Comparison of ENCODE assay signal across 19 cellular contexts in genomic region chr12:34406996-34407300, GRCh38.
DNase-seq lines count a peak whose midpoint lies in the region; ATAC-seq lines count a peak whose summit lies in the region.
"Had no signal": no experiment of that assay in that cellular context is flagged by ENCODE, and none has a peak within 500 bp of the region (broad histone marks: within the 10 kb centered on the region; RNA-seq: fewer than 3 reads in every experiment).

No MANE protein-coding gene starts in this region.

- H3K4me1 Mint-ChIP-seq in activated CD4-positive, alpha-beta T cell treated with anti-CD3 and anti-CD28 coated beads, Interleukin-2, amount 10 ng/mL, durations not matched to agents 24 days and 14 days: no peaks in the 10 kb centered on the region
- no peaks in the 10 kb centered on the region for H3K4me1 Mint-ChIP-seq in natural killer cell treated with Interleukin-12 subunit alpha and Interleukin-12 subunit beta and Interleukin-15 and Interleukin-18, amount 100 ng/mL, for 72 hours (ENCODE audit: low read depth in 2 of 2)

- H3K9me3 Mint-ChIP-seq in activated CD4-positive, alpha-beta T cell treated with anti-CD3 and anti-CD28 coated beads, Interleukin-2, amount 10 ng/mL, durations not matched to agents 24 days and 14 days: peaks cover 10% of the 10 kb centered on the region
- peaks cover 22% of the 10 kb centered on the region for H3K9me3 Mint-ChIP-seq in natural killer cell treated with Interleukin-12 subunit alpha and Interleukin-12 subunit beta and Interleukin-15 and Interleukin-18, amount 100 ng/mL, for 72 hours

- H3K36me3 Mint-ChIP-seq in activated CD4-positive, alpha-beta T cell treated with anti-CD3 and anti-CD28 coated beads, Interleukin-2, amount 10 ng/mL, durations not matched to agents 24 days and 14 days (ENCODE audit: low read depth): no peaks in the 10 kb centered on the region
- H3K36me3 Mint-ChIP-seq in natural killer cell treated with Interleukin-12 subunit alpha and Interleukin-12 subunit beta and Interleukin-15 and Interleukin-18, amount 100 ng/mL, for 72 hours: peaks cover 30% of the 10 kb centered on the region

- peak; percentile 5 for DNase-seq in activated CD4-positive, alpha-beta T cell treated with anti-CD3 and anti-CD28 coated beads for 1 hour
- DNase-seq in activated CD4-positive, alpha-beta T cell treated with anti-CD3 and anti-CD28 coated beads, Interleukin-2, amount 10 ng/mL, durations not matched to agents 24 days and 14 days: no peak
- DNase-seq in Ammon's horn (ENCODE audit: low spot score) (peak; percentile 0), ecto neural progenitor cell (ENCODE audit: low spot score) (peak; percentile 21), superior temporal gyrus (ENCODE audit: extremely low spot score) (no peak), DMS79 (lab: John Stamatoyannopoulos, UW) (no peak)
- peak; percentile 39 for DNase-seq in natural killer cell treated with Interleukin-12 subunit alpha and Interleukin-12 subunit beta and Interleukin-15 and Interleukin-18, amount 100 ng/mL, for 72 hours (ENCODE audit: low spot score)
- DNase-seq: DMS153; effector memory CD8-positive, alpha-beta T cell; kidney glomerular epithelial cell; MV-4-11; NCI-H1930; NK-92 treated with Interleukin-12 subunit alpha and Interleukin-12 subunit beta, amount 100 ng/mL, for 24 hours; nucleus accumbens; stimulated activated CD8-positive, alpha-beta memory T cell treated with anti-CD3 and anti-CD28 coated beads, Interleukin-4, amount 100 ng/mL, for 48 hours; substantia nigra had no signal

- H3K27me3 Mint-ChIP-seq in activated CD4-positive, alpha-beta T cell treated with anti-CD3 and anti-CD28 coated beads, Interleukin-2, amount 10 ng/mL, durations not matched to agents 24 days and 14 days: no peaks in the 10 kb centered on the region
- no peaks in the 10 kb centered on the region for H3K27me3 Mint-ChIP-seq in natural killer cell treated with Interleukin-12 subunit alpha and Interleukin-12 subunit beta and Interleukin-15 and Interleukin-18, amount 100 ng/mL, for 72 hours
- H3K27me3 Mint-ChIP-seq: effector memory CD8-positive, alpha-beta T cell had no signal

- H3K27ac Mint-ChIP-seq in activated CD4-positive, alpha-beta T cell treated with anti-CD3 and anti-CD28 coated beads, Interleukin-2, amount 10 ng/mL, durations not matched to agents 24 days and 14 days: no peak overlapping the region
- no peak overlapping the region for H3K27ac Mint-ChIP-seq in natural killer cell treated with Interleukin-12 subunit alpha and Interleukin-12 subunit beta and Interleukin-15 and Interleukin-18, amount 100 ng/mL, for 72 hours
- H3K27ac Mint-ChIP-seq: effector memory CD8-positive, alpha-beta T cell had no signal

- H3K4me3 Mint-ChIP-seq in activated CD4-positive, alpha-beta T cell treated with anti-CD3 and anti-CD28 coated beads, Interleukin-2, amount 10 ng/mL, durations not matched to agents 24 days and 14 days: no peak overlapping the region
- no peak overlapping the region for H3K4me3 Mint-ChIP-seq in natural killer cell treated with Interleukin-12 subunit alpha and Interleukin-12 subunit beta and Interleukin-15 and Interleukin-18, amount 100 ng/mL, for 72 hours
- H3K4me3 Mint-ChIP-seq: activated T-cell treated with anti-CD3 and anti-CD28 coated beads, Interleukin-2, amount 50 U/mL, for 4 hours; effector memory CD8-positive, alpha-beta T cell had no signal

- ATAC-seq in natural killer cell treated with Interleukin-12 subunit alpha and Interleukin-12 subunit beta and Interleukin-15 and Interleukin-18, amount 100 ng/mL, for 72 hours: no peak
- no peak for ATAC-seq in GM21423 (IDR thresholded peaks at IDR 0.05; ENCODE audit: unreplicated experiment)
- ATAC-seq: activated T-cell treated with anti-CD3 and anti-CD28 coated beads, Interleukin-2, amount 50 U/mL, for 4 hours; effector memory CD8-positive, alpha-beta T cell; K562 had no signal

- intact Hi-C loops in activated CD4-positive, alpha-beta T cell treated with anti-CD3 and anti-CD28 coated beads, Interleukin-2, amount 10 ng/mL, durations not matched to agents 24 days and 14 days (cut with micrococcal nuclease): no loop called here

Comparison
In these comparisons a context has a peak if more than half of its experiments do, and no peak if none do; other contexts are left out.
1. DNase-seq: peak in activated CD4-positive, alpha-beta T cell treated with anti-CD3 and anti-CD28 coated beads for 1 hour (single experiment), Ammon's horn (single experiment), ecto neural progenitor cell (single experiment) and natural killer cell treated with Interleukin-12 subunit alpha and Interleukin-12 subunit beta and Interleukin-15 and Interleukin-18, amount 100 ng/mL, for 72 hours (single experiment); none in activated CD4-positive, alpha-beta T cell treated with anti-CD3 and anti-CD28 coated beads, Interleukin-2, amount 10 ng/mL, durations not matched to agents 24 days and 14 days (single experiment), superior temporal gyrus (single experiment) and DMS79 (single experiment).